20 cellular contexts compared by ENCODE assay signal in the genomic region with DNA sequence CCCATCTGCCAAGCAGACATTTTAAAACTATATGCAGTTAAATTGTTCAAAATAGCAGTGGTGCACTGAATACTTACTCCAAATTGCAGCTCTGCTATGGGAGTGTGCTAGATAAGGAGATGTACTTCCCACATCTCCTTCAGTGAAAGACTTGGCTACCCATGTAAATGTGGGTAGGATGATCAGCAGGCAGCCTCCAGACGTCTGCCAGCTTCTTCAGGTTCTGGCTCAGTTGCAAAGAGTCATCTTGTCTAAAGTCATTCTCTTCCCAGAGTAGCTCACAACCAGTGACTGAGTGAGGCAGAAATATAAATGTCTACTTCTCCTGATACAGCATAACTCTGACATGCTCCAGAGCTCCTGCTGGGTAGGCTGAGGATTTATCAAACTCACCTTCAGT.
A peak's percentile ranks its signal among the peaks of the same experiment; 100 is the strongest.
DNase-seq lines count a peak whose midpoint lies in the region; ATAC-seq, FAIRE-seq and TF ChIP-seq lines count a peak whose summit lies in the region.
"Had no signal": no experiment of that assay in that cellular context is flagged by ENCODE, and none has a peak within 500 bp of the region (broad histone marks: within the 10 kb centered on the region; RNA-seq: fewer than 3 reads in every experiment).

No MANE protein-coding gene starts in this region.

- H3K9me3 Mint-ChIP-seq in endodermal cell: no peaks in the 10 kb centered on the region

- no peaks in the 10 kb centered on the region for H3F3A ChIP-seq in PC-3 (ENCODE audit: low read length, unreplicated experiment)

- H3K4me3 ChIP-seq in PC-3 (ENCODE audit: low read length) (no peak overlapping the region), endodermal cell (ENCODE audit: low read length) (no peak overlapping the region), lower leg skin (ENCODE audit: low read depth, poor library complexity, severe bottlenecking) (no peak overlapping the region)
- H3K4me3 ChIP-seq: Peyer's patch had no signal

- no peak for TF ChIP-seq POLR2A in lower leg skin (IDR thresholded peaks at IDR 0.05)

- no TSS peak for BruUV-seq in PC-3 (replicated peaks; lab: Mats Ljungman, UMichigan)

- CTCF ChIA-PET in PC-3 (lab: Charles Lee): no interaction called here

- FAIRE-seq in HTR-8/SVneo (lab: Jason Lieb, UNC): peak; percentile 16
- FAIRE-seq: GM12892 had no signal

- no peak overlapping the region for H3K4me3 Mint-ChIP-seq in endodermal cell

- H3K36me3 ChIP-seq in PC-3 (ENCODE audit: low read depth, low read length): no peaks in the 10 kb centered on the region
- H3K36me3 ChIP-seq in endodermal cell (ENCODE audit: control insufficient read depth, insufficient read depth, low read length): no peaks in the 10 kb centered on the region
- H3K36me3 ChIP-seq: Peyer's patch had no signal

- POLR2A ChIA-PET in PC-3 (lab: Charles Lee; ENCODE audit: unreplicated experiment): no interaction called here

- no peaks in the 10 kb centered on the region for H3K27me3 ChIP-seq in PC-3 (ENCODE audit: low read length)
- no peaks in the 10 kb centered on the region for H3K27me3 ChIP-seq in endodermal cell (ENCODE audit: control insufficient read depth, insufficient read depth, low read length, poor library complexity, severe bottlenecking)
- H3K27me3 ChIP-seq: Peyer's patch had no signal

- WGBS in endodermal cell (ENCODE audit: insufficient coverage in 1 of 2, insufficient read length in 1 of 2), 2 experiments: 63% methylated on average over 1 of the region's 1 CpG; no CpG with 5 or more reads in 1 of the 2 experiments
- WGBS in lower leg skin, 2 donors: 14 to 17% methylated on average over 1 of the region's 1 CpG

- H3K27ac ChIP-seq in PC-3 (ENCODE audit: low read length) (no peak overlapping the region), endodermal cell (ENCODE audit: low read depth, low read length) (no peak overlapping the region)
- H3K27ac ChIP-seq: HL-60, Peyer's patch had no signal

- H3K4me2 ChIP-seq in PC-3 (ENCODE audit: low read length): no peak overlapping the region

- no peaks in the 10 kb centered on the region for H3K36me3 Mint-ChIP-seq in endodermal cell (ENCODE audit: low read depth)

- H3K27ac Mint-ChIP-seq in endodermal cell: peak overlapping the region; percentile 30

- ATAC-seq in PC-3: no peak
- ATAC-seq in GM18858 (IDR thresholded peaks at IDR 0.05; ENCODE audit: unreplicated experiment): no peak

- H3K9me3 ChIP-seq in PC-3 (ENCODE audit: low read length) (no peaks in the 10 kb centered on the region), endodermal cell (ENCODE audit: control insufficient read depth, low read length) (no peaks in the 10 kb centered on the region)
- H3K9me3 ChIP-seq: Peyer's patch had no signal

- H3K9ac ChIP-seq in PC-3 (ENCODE audit: low read length) (no peak overlapping the region), endodermal cell (ENCODE audit: extremely low read depth, low read length, poor library complexity, severe bottlenecking) (no peak overlapping the region)

- H2AFZ ChIP-seq in PC-3 (ENCODE audit: low read length): peak overlapping the region; percentile 20; the same call in 1 of the 2 replicates

- TF ChIP-seq CTCF in PC-3 (conservative IDR thresholded peaks at IDR 0.05; ENCODE audit: low read depth, low read length) (no peak), endodermal cell (conservative IDR thresholded peaks at IDR 0.05) (no peak), lower leg skin (IDR thresholded peaks at IDR 0.05) (no peak)

- DNase-seq in HTR-8/SVneo (ENCODE audit: insufficient read length, low spot score) (no peak), PC-3 (no peak), endodermal cell (no peak), posterior cingulate gyrus (peak in 7 of 10 donors; percentile 10 to 87 (median 34)), lower leg skin (ENCODE audit: low spot score in 2 of 2) (no peak), NCI-H748 (lab: John Stamatoyannopoulos, UW; ENCODE audit: unreplicated experiment) (no peak)
- DNase-seq in activated CD8-positive, alpha-beta memory T cell treated with anti-CD3 and anti-CD28 coated beads, Interleukin-2, amount 50 U/mL, for 4 hours: no peak
- DNase-seq: Calu3, DMS79 treated with DMSO at 0.1 percent for 48 hours, H7, MV-4-11, NCI-H1436 treated with DMSO at 0.1 percent for 48 hours, NCI-H2029 treated with DMSO at 0.1 percent for 48 hours, NCI-H446 treated with DMSO at 0.1 percent for 48 hours, NCI-H526, Peyer's patch, SHP77 treated with DMSO at 0.1 percent for 48 hours had no signal

- no peaks in the 10 kb centered on the region for H3K4me1 Mint-ChIP-seq in endodermal cell

- intact Hi-C loops in PC-3 (cut with micrococcal nuclease): no loop called here
- intact Hi-C loops in posterior cingulate gyrus (cut with DNase I): no loop called here
- intact Hi-C loops in lower leg skin (cut with DNase I; ENCODE audit: low total_unique reads): no loop called here

- no peaks in the 10 kb centered on the region for H3K9me2 ChIP-seq in PC-3 (replicated peaks; ENCODE audit: low read length)

- no peaks in the 10 kb centered on the region for H3K27me3 Mint-ChIP-seq in endodermal cell (ENCODE audit: insufficient read depth)

- H4K20me1 ChIP-seq in PC-3 (ENCODE audit: low read length): no peaks in the 10 kb centered on the region

- H3K79me2 ChIP-seq in PC-3 (ENCODE audit: low read length): no peaks in the 10 kb centered on the region

- no peaks in the 10 kb centered on the region for H3K4me1 ChIP-seq in PC-3 (ENCODE audit: insufficient read depth, low read length)
- H3K4me1 ChIP-seq in endodermal cell (ENCODE audit: control insufficient read depth, insufficient read depth, low read length): no peaks in the 10 kb centered on the region
- H3K4me1 ChIP-seq: Peyer's patch had no signal

Comparison
In these comparisons a context has a peak if more than half of its experiments do, and no peak if none do; other contexts are left out.
1. DNase-seq: peak in posterior cingulate gyrus (7 of 10); none in HTR-8/SVneo (single experiment), PC-3 (single experiment), endodermal cell (single experiment), lower leg skin (0 of 2), activated CD8-positive, alpha-beta memory T cell treated with anti-CD3 and anti-CD28 coated beads, Interleukin-2, amount 50 U/mL, for 4 hours (single experiment) and NCI-H748 (single experiment).